ENCODE assay signal across 8 cellular contexts in genomic region chr3:141797167-141797773, GRCh38. TPM values are rescaled to one million over a fixed set of nuclear protein-coding genes. Genes with fewer than 3 reads are reported as not detected.
DNase-seq lines count a peak whose midpoint lies in the region; ATAC-seq and TF ChIP-seq lines count a peak whose summit lies in the region.

No MANE protein-coding gene starts in this region.

- H3K27ac ChIP-seq in C4-2B, result peak overlapping the region; percentile 81
- H3K27ac ChIP-seq in WERI-Rb-1, result peak overlapping the region; percentile 66
- peak overlapping the region; percentile 44 to 55 (median 53) for H3K27ac ChIP-seq in right lobe of liver

- no peaks in the 10 kb centered on the region for H3K9me3 ChIP-seq in WERI-Rb-1 (ENCODE audit: severe bottlenecking)
- H3K9me3 ChIP-seq in right lobe of liver, result no peaks in the 10 kb centered on the region

- peak; percentile 67 to 72 (median 68) for ATAC-seq in right lobe of liver
- ATAC-seq in HG02571 (IDR thresholded peaks at IDR 0.05; ENCODE audit: unreplicated experiment), result no peak

- peaks cover 10% of the 10 kb centered on the region for H3K27me3 ChIP-seq in H7 (ENCODE audit: control insufficient read depth, insufficient read depth, low read length)
- no peaks in the 10 kb centered on the region for H3K27me3 ChIP-seq in WERI-Rb-1 (ENCODE audit: insufficient read depth, low read depth, severe bottlenecking)
- no peaks in the 10 kb centered on the region for H3K27me3 ChIP-seq in right lobe of liver

- H3K4me3 ChIP-seq in H7 (ENCODE audit: insufficient read depth, low read depth, low read length), result peak overlapping the region; percentile 36
- H3K4me3 ChIP-seq in WERI-Rb-1 (ENCODE audit: low read depth, low read length), result peak overlapping the region; percentile 42
- peak overlapping the region; percentile 2 to 40 (median 10) for H3K4me3 ChIP-seq in right lobe of liver

- no peak for TF ChIP-seq CTCF in C4-2B (conservative IDR thresholded peaks at IDR 0.05)
- TF ChIP-seq CTCF in WERI-Rb-1 (IDR thresholded peaks at IDR 0.05; ENCODE audit: low read depth, low read length), result no peak
- no peak for TF ChIP-seq CTCF in right lobe of liver (IDR thresholded peaks at IDR 0.05)

- DNase-seq in H7, result peak; percentile 93
- DNase-seq in WERI-Rb-1, result peak; percentile 42
- DNase-seq in dermis microvascular lymphatic vessel endothelial cell (ENCODE audit: low read depth in 2 of 2), result peak; percentile 66 to 90
- DNase-seq in right lobe of liver, result peak; percentile 47 to 63 (median 50)
- DNase-seq in stimulated activated CD4-positive, alpha-beta T cell treated with anti-CD3 and anti-CD28 coated beads, Interleukin-4, amount 100 ng/mL, for 24 hours, result peak; percentile 18
- no peak for DNase-seq in EL

- WGBS in right lobe of liver (ENCODE audit: insufficient coverage, low coverage, low lambda C conversion rate, missing lambda C conversion rate), result 7% methylated on average over 14 of the region's 41 CpGs

- peaks cover 0 to 3% (median 0%) of the 10 kb centered on the region in 4 donors for H3K4me1 ChIP-seq in right lobe of liver

- H3K36me3 ChIP-seq in H7 (replicated peaks; ENCODE audit: control insufficient read depth, insufficient read depth, low read length) (no peaks in the 10 kb centered on the region), WERI-Rb-1 (no peaks in the 10 kb centered on the region), right lobe of liver (no peaks in the 10 kb centered on the region)

- intact Hi-C loops in right lobe of liver (cut with DNase I), result no loop called here

- TF ChIP-seq POLR2A in right lobe of liver (IDR thresholded peaks at IDR 0.05), result no peak

RNA-seq across cellular contexts. Expression of gene GRK7, which starts 34.1 kb away (rescaled TPM):
- 0.04 TPM in 1 of 2 replicates, not detected in the other for total RNA-seq in H7 (2014; rRNA removed; shearing (Covaris generic))
- not detected in 2 replicates for total RNA-seq in dermis microvascular lymphatic vessel endothelial cell
- total RNA-seq in right lobe of liver, result under 1 TPM in 1 of 6 experiments, not detected in 5; 0.06 TPM

RNA-seq across cellular contexts. Expression of gene RNF7, which starts 59.2 kb away (rescaled TPM):
- 64.0 and 72.9 TPM in 2 replicates for total RNA-seq in H7 (2014; rRNA removed; shearing (Covaris generic))
- total RNA-seq in dermis microvascular lymphatic vessel endothelial cell (28.4 and 30.6 TPM in 2 replicates), right lobe of liver (10 to 100 TPM; 31.0 to 41.1 (median 34.2) TPM)
